In genomic region chr6:148745926-148746325, GRCh38 we compare ENCODE assay signal across 1 cellular context.
TF ChIP-seq lines count a peak whose summit lies in the region.

No MANE protein-coding gene starts in this region.

TF ChIP-seq in HCT116, 20 proteins besides CTCF, POLR2A, EP300 and RAD21 (continued from another document):
- TF ChIP-seq ZBTB33 (IDR thresholded peaks at IDR 0.05; ENCODE audit: extremely low read depth, insufficient replicate concordance, low read length) (no peak), CEBPB (IDR thresholded peaks at IDR 0.05; ENCODE audit: low read depth) (no peak), ELF1 (IDR thresholded peaks at IDR 0.05; ENCODE audit: borderline replicate concordance, low read depth) (no peak)
